18 cellular contexts compared by ENCODE assay signal in the genomic region with DNA sequence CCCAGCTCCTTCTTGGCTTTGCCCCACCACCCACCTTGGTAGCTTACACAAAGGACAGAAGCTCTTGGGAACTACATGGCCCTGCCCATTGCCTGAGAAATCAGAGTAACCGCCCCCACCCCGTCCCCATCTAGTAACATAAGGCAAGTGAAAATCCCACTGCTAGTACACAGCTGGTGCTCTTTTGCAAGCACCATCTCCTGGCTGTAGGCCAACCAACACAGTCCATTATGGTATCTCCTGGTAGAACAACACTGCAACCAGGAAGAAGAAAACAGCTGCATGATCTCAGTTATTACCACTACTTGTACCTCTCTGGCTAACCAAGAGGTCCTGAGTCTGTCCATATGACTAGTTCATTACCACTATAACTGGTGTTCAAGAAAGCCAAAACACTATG.
DNase-seq lines count a peak whose midpoint lies in the region; ATAC-seq and TF ChIP-seq lines count a peak whose summit lies in the region.
"Had no signal": no experiment of that assay in that cellular context is flagged by ENCODE, and none has a peak within 500 bp of the region (broad histone marks: within the 10 kb centered on the region; RNA-seq: fewer than 3 reads in every experiment).

No MANE protein-coding gene starts in this region.

- no peak overlapping the region for H3K4me3 Mint-ChIP-seq in neural progenitor cell
- H3K4me3 Mint-ChIP-seq: T-cell had no signal

- H3K27ac Mint-ChIP-seq in neural progenitor cell: peak overlapping the region; percentile 47
- H3K27ac Mint-ChIP-seq: T-cell had no signal

- ATAC-seq in HG02678 (IDR thresholded peaks at IDR 0.05; ENCODE audit: unreplicated experiment): no peak
- ATAC-seq: A549, T-cell had no signal

- H3K36me3 Mint-ChIP-seq in neural progenitor cell: no peaks in the 10 kb centered on the region
- H3K36me3 Mint-ChIP-seq: T-cell had no signal

- H3K9ac ChIP-seq in neural progenitor cell: no peak overlapping the region
- H3K9ac ChIP-seq: GM23248 had no signal

- no peaks in the 10 kb centered on the region for H3K27me3 ChIP-seq in neural progenitor cell

- H3K4me2 ChIP-seq in neural progenitor cell: no peak overlapping the region
- H3K4me2 ChIP-seq: A549, PC-9 had no signal

- H3K27me3 Mint-ChIP-seq in neural progenitor cell (ENCODE audit: insufficient read depth, low read depth): no peaks in the 10 kb centered on the region
- H3K27me3 Mint-ChIP-seq: T-cell had no signal

- H2AFZ ChIP-seq in neural progenitor cell (replicated peaks): no peak overlapping the region
- H2AFZ ChIP-seq: GM23248, PC-9 had no signal

- peaks cover 5% of the 10 kb centered on the region for H3K4me1 Mint-ChIP-seq in neural progenitor cell
- H3K4me1 Mint-ChIP-seq: T-cell had no signal

- H3K9me3 Mint-ChIP-seq in neural progenitor cell: peaks cover 3% of the 10 kb centered on the region

- H3K27ac ChIP-seq in neural progenitor cell: no peak overlapping the region
- H3K27ac ChIP-seq: A549, C4-2B, GM23248, PC-9, SK-N-MC had no signal

- H3K79me2 ChIP-seq in neural progenitor cell (ENCODE audit: low read depth): no peaks in the 10 kb centered on the region

- DNase-seq in NCI-H345 (lab: John Stamatoyannopoulos, UW) (peak; percentile 6), NCI-H345 treated with DMSO at 0.1 percent for 48 hours (lab: John Stamatoyannopoulos, UW; ENCODE audit: unreplicated experiment) (no peak), DMS 273 treated with DMSO at 0.1 percent for 48 hours (lab: John Stamatoyannopoulos, UW) (peak; percentile 17), NCI-H524 treated with DMSO at 0.1 percent for 48 hours (lab: John Stamatoyannopoulos, UW) (peak; percentile 65), neural progenitor cell (ENCODE audit: low spot score) (no peak)
- DNase-seq in effector CD8-positive, alpha-beta T cell (lab: John Stamatoyannopoulos, UW): no peak
- DNase-seq: DND-41, GM23248, HCEC 1CT, NCI-H1417 treated with DMSO at 0.1 percent for 48 hours, NCI-H510A treated with DMSO at 0.1 percent for 48 hours, PC-9, T-cell, T-helper 9 cell had no signal

- no peaks in the 10 kb centered on the region for H3K36me3 ChIP-seq in neural progenitor cell

- no peak overlapping the region for H3K4me3 ChIP-seq in neural progenitor cell
- H3K4me3 ChIP-seq: A549, GM23248, PC-9, SK-N-MC had no signal

- no peaks in the 10 kb centered on the region for H3F3A ChIP-seq in neural progenitor cell (ENCODE audit: low read depth)

- no peak for TF ChIP-seq CTCF in neural progenitor cell (IDR thresholded peaks at IDR 0.05)

- H3K4me1 ChIP-seq in neural progenitor cell: no peaks in the 10 kb centered on the region
- H3K4me1 ChIP-seq: A549 had no signal

- H3K9me3 ChIP-seq in neural progenitor cell (ENCODE audit: low read depth): no peaks in the 10 kb centered on the region
- H3K9me3 ChIP-seq: A549 had no signal

- H4K20me1 ChIP-seq in neural progenitor cell (ENCODE audit: low read depth): no peaks in the 10 kb centered on the region

Comparison
In these comparisons a context has a peak if more than half of its experiments do, and no peak if none do; other contexts are left out.
1. DNase-seq: peak in NCI-H345 (single experiment), DMS 273 treated with DMSO at 0.1 percent for 48 hours (single experiment) and NCI-H524 treated with DMSO at 0.1 percent for 48 hours (single experiment); none in NCI-H345 treated with DMSO at 0.1 percent for 48 hours (single experiment), neural progenitor cell (single experiment) and effector CD8-positive, alpha-beta T cell (single experiment).